ENCODE assay signal across 16 cellular contexts in the genomic region with DNA sequence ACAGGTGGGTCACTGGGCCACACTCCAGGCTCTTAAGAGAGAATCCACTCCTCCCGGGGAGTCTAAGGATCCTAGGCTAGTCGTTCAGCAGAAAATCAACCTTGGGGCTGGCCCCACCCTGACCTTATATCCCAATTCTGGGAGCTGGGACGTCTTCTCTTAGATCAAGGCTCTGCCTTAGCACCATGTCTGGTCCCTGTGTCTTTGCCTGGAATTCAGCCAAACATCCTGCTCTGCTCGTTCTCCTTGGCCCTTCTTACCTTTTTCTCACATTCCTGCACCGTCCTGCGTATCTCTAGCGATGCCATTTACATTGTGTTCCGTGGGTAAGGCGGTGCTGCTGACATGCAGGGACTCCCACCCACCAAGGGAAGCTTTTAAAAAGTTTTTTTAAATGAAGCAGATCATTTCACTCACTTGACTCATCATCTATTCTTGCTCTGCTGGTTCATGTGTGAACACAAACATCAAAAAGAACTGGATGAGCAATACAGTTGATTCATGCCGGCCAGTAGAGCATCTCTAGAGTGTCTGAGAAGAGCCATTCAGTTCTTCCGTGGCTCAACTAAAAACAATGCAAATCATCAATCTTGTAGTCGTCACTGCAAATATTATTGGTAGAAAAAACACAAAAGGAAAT. TPM values are rescaled to one million over a fixed set of nuclear protein-coding genes. Genes with fewer than 3 reads are reported as not detected.
DNase-seq lines count a peak whose midpoint lies in the region; ATAC-seq, FAIRE-seq and TF ChIP-seq lines count a peak whose summit lies in the region.
"Had no signal": no experiment of that assay in that cellular context is flagged by ENCODE, and none has a peak within 500 bp of the region (broad histone marks: within the 10 kb centered on the region; RNA-seq: fewer than 3 reads in every experiment).

No MANE protein-coding gene starts in this region.

- H3K4me1 ChIP-seq in astrocyte (ENCODE audit: insufficient read depth, low read length), result peaks cover 6% of the 10 kb centered on the region
- H3K4me1 ChIP-seq in lower lobe of right lung, result no peaks in the 10 kb centered on the region
- H3K4me1 ChIP-seq: heart right ventricle had no signal

- H3K27me3 Mint-ChIP-seq in astrocyte (ENCODE audit: low read depth, unreplicated experiment), result no peaks in the 10 kb centered on the region

- FAIRE-seq in astrocyte (lab: Jason Lieb, UNC), result peak; percentile 80

- TF ChIP-seq CTCF in astrocyte (IDR thresholded peaks at IDR 0.05; ENCODE audit: insufficient read depth, low read depth, low read length) (no peak), lower lobe of right lung (IDR thresholded peaks at IDR 0.05) (no peak)

- DNase-seq in AG08396 (ENCODE audit: low spot score) (peak; percentile 56), HPDE6-E6E7 (ENCODE audit: extremely low spot score) (peak; percentile 77), astrocyte (ENCODE audit: low read depth) (peak; percentile 85), iris pigment epithelial cell (ENCODE audit: low read depth) (peak; percentile 77), lower lobe of right lung (no peak), NCI-H187 treated with DMSO at 0.1 percent for 48 hours (lab: John Stamatoyannopoulos, UW) (no peak)
- DNase-seq: activated CD8-positive, alpha-beta T cell treated with anti-CD3 and anti-CD28 coated beads, Interleukin-2, amount 10 ng/mL, durations not matched to agents 7 days and 5 days; heart right ventricle; Kasumi-1; occipital lobe; stimulated activated naive B cell treated with anti-CD40 and anti-IgM and Interleukin-4, amounts not matched to agents 10 μg/mL and 1 μg/mL and 100 μg/mL, for 72 hours had no signal

- no peak overlapping the region for H2AFZ ChIP-seq in astrocyte (ENCODE audit: low read depth, low read length)

- H3K27ac Mint-ChIP-seq in astrocyte (ENCODE audit: unreplicated experiment), result peak overlapping the region; percentile 85
- H3K27ac Mint-ChIP-seq: activated CD8-positive, alpha-beta T cell treated with anti-CD3 and anti-CD28 coated beads, Interleukin-2, amount 10 ng/mL, durations not matched to agents 7 days and 5 days; activated naive CD8-positive, alpha-beta T cell; stimulated activated naive B cell treated with anti-CD40 and anti-IgM and Interleukin-4, amounts not matched to agents 10 μg/mL and 1 μg/mL and 100 μg/mL, for 72 hours had no signal

- peak overlapping the region; percentile 70 for H3K4me2 ChIP-seq in astrocyte (ENCODE audit: low read length)

- peaks cover 8% of the 10 kb centered on the region for H3K4me1 Mint-ChIP-seq in astrocyte (ENCODE audit: low read depth, unreplicated experiment)
- H3K4me1 Mint-ChIP-seq: stimulated activated naive B cell treated with anti-CD40 and anti-IgM and Interleukin-4, amounts not matched to agents 10 μg/mL and 1 μg/mL and 100 μg/mL, for 72 hours had no signal

- no peaks in the 10 kb centered on the region for H3K9me3 Mint-ChIP-seq in astrocyte (ENCODE audit: unreplicated experiment)
- H3K9me3 Mint-ChIP-seq: stimulated activated naive B cell treated with anti-CD40 and anti-IgM and Interleukin-4, amounts not matched to agents 10 μg/mL and 1 μg/mL and 100 μg/mL, for 72 hours had no signal

- no peaks in the 10 kb centered on the region for H4K20me1 ChIP-seq in astrocyte (ENCODE audit: insufficient read depth, low read length)

- intact Hi-C loops in lower lobe of right lung (cut with DNase I), result no loop called here

- peak overlapping the region; percentile 44 for H3K9ac ChIP-seq in astrocyte (ENCODE audit: low read length)

- no peak overlapping the region for H3K4me3 Mint-ChIP-seq in astrocyte (ENCODE audit: unreplicated experiment)
- H3K4me3 Mint-ChIP-seq: activated CD8-positive, alpha-beta T cell treated with anti-CD3 and anti-CD28 coated beads, Interleukin-2, amount 10 ng/mL, durations not matched to agents 7 days and 5 days; activated naive CD8-positive, alpha-beta T cell; stimulated activated naive B cell treated with anti-CD40 and anti-IgM and Interleukin-4, amounts not matched to agents 10 μg/mL and 1 μg/mL and 100 μg/mL, for 72 hours had no signal

- H3K27ac ChIP-seq in astrocyte (ENCODE audit: low read depth, low read length) (peak overlapping the region; percentile 41), lower lobe of right lung (no peak overlapping the region)
- H3K27ac ChIP-seq: C4-2B, heart right ventricle had no signal

- H3K36me3 ChIP-seq in astrocyte (ENCODE audit: insufficient read depth, low read length) (no peaks in the 10 kb centered on the region), lower lobe of right lung (no peaks in the 10 kb centered on the region)
- H3K36me3 ChIP-seq: heart right ventricle had no signal

- H3K79me2 ChIP-seq in astrocyte (ENCODE audit: insufficient read depth, low read length), result no peaks in the 10 kb centered on the region

- H3K9me3 ChIP-seq in astrocyte (ENCODE audit: insufficient read depth, low read depth, low read length) (no peaks in the 10 kb centered on the region), lower lobe of right lung (no peaks in the 10 kb centered on the region)
- H3K9me3 ChIP-seq: heart right ventricle had no signal

- no peak overlapping the region for H3K4me3 ChIP-seq in astrocyte (ENCODE audit: insufficient read depth, low read depth, low read length)
- no peak overlapping the region for H3K4me3 ChIP-seq in lower lobe of right lung
- H3K4me3 ChIP-seq: heart right ventricle had no signal

- H3K27me3 ChIP-seq in astrocyte (ENCODE audit: insufficient read depth, low read length) (peaks cover 3% of the 10 kb centered on the region), lower lobe of right lung (ENCODE audit: low read depth) (no peaks in the 10 kb centered on the region)

- ATAC-seq in HG03097 (IDR thresholded peaks at IDR 0.05; ENCODE audit: low FRiP score, unreplicated experiment) (no peak), lower lobe of right lung (no peak), HG03108 (IDR thresholded peaks at IDR 0.05; ENCODE audit: unreplicated experiment) (no peak)
- ATAC-seq: activated CD8-positive, alpha-beta T cell treated with anti-CD3 and anti-CD28 coated beads, Interleukin-2, amount 10 ng/mL, durations not matched to agents 7 days and 5 days; heart right ventricle; stimulated activated naive B cell treated with anti-CD40 and anti-IgM and Interleukin-4, amounts not matched to agents 10 μg/mL and 1 μg/mL and 100 μg/mL, for 72 hours had no signal

- no peaks in the 10 kb centered on the region for H3K36me3 Mint-ChIP-seq in astrocyte (ENCODE audit: low read depth, unreplicated experiment)
- H3K36me3 Mint-ChIP-seq: activated naive CD8-positive, alpha-beta T cell; stimulated activated naive B cell treated with anti-CD40 and anti-IgM and Interleukin-4, amounts not matched to agents 10 μg/mL and 1 μg/mL and 100 μg/mL, for 72 hours had no signal

RNA-seq across cellular contexts. Expression of gene KCNK13, which starts 50.2 kb away (rescaled TPM):
- total RNA-seq in astrocyte (0.09 TPM in 1 of 2 replicates, not detected in the other), lower lobe of right lung (1.2 TPM)
- total RNA-seq: lung microvascular endothelial cell had no signal

Comparison
In these comparisons a context has a peak if more than half of its experiments do, and no peak if none do; other contexts are left out.
1. DNase-seq: peak in AG08396 (single experiment), HPDE6-E6E7 (single experiment), astrocyte (single experiment) and iris pigment epithelial cell (single experiment); none in lower lobe of right lung (single experiment) and NCI-H187 treated with DMSO at 0.1 percent for 48 hours (single experiment).